ENCODE assay signal across 13 cellular contexts in the genomic region with DNA sequence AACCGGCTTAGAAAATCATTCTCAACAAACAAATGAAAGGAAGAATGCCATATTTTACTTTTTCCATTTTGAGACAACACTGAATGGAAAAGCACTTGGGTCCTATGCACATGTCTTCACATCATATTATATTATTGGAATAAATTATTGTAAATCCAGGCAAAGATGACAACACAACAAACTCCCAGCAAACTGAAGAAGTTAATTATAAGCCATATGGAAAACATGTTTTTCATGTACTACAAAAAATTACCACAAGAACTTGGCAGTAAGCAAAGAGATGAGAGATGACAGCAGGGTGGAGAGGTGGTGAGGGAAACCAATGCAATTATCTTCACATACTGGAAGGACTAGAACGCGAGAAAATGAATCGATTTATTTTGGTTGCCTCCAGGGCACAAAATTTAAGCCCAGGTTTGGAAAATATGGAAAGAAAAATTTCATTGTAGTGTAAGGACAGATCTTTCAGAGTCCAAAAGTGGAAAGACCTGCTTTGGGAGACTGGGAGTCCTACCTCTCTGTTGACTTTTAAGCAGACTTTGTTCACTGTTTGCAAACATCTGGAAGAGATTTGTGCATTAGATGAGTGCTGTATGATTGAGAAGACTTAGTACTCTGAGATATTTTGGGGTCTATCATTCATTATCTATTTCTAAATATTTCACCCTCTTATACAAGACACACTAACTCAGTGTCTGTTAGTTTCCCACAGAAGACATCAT.
A peak's percentile ranks its signal among the peaks of the same experiment; 100 is the strongest.
DNase-seq lines count a peak whose midpoint lies in the region; ATAC-seq and TF ChIP-seq lines count a peak whose summit lies in the region.
"Had no signal": no experiment of that assay in that cellular context is flagged by ENCODE, and none has a peak within 500 bp of the region (broad histone marks: within the 10 kb centered on the region; RNA-seq: fewer than 3 reads in every experiment).

No MANE protein-coding gene starts in this region.

- no peak for TF ChIP-seq CTCF in progenitor cell of endocrine pancreas (IDR thresholded peaks at IDR 0.05; ENCODE audit: unreplicated experiment)
- no peak for TF ChIP-seq CTCF in nephron progenitor cell (IDR thresholded peaks at IDR 0.05)

- DNase-seq in GM03348 (ENCODE audit: low spot score) (peak; percentile 35), NCI-H446 treated with DMSO at 0.1 percent for 48 hours (lab: John Stamatoyannopoulos, UW) (peak; percentile 37), left lobe of liver (ENCODE audit: low spot score) (no peak), progenitor cell of endocrine pancreas (ENCODE audit: low spot score, unreplicated experiment) (no peak), nephron progenitor cell (no peak), DMS114 treated with DMSO at 0.1 percent for 48 hours (lab: John Stamatoyannopoulos, UW; ENCODE audit: unreplicated experiment) (no peak)
- no peak for DNase-seq in activated naive CD4-positive, alpha-beta T cell treated with anti-CD3 and anti-CD28 coated beads, Interleukin-2, amount 10 ng/mL, durations not matched to agents 7 days and 5 days
- DNase-seq: BE2C; CD4-positive, alpha-beta memory T cell; DND-41; GDM1; HCEC 1CT; HFFc6 had no signal

- CTCF ChIA-PET in activated naive CD4-positive, alpha-beta T cell treated with anti-CD3 and anti-CD28 coated beads, Interleukin-2, amount 10 ng/mL, durations not matched to agents 7 days and 5 days (lab: Charles Lee), result no interaction called here

- H3K4me3 Mint-ChIP-seq in progenitor cell of endocrine pancreas (ENCODE audit: low read depth) (no peak overlapping the region), nephron progenitor cell (no peak overlapping the region)
- no peak overlapping the region for H3K4me3 Mint-ChIP-seq in activated naive CD4-positive, alpha-beta T cell treated with anti-CD3 and anti-CD28 coated beads, Interleukin-2, amount 10 ng/mL, durations not matched to agents 7 days and 5 days
- H3K4me3 Mint-ChIP-seq: CD4-positive, alpha-beta memory T cell; HFFc6 had no signal

- peaks cover 4% of the 10 kb centered on the region for H3K4me1 Mint-ChIP-seq in progenitor cell of endocrine pancreas (ENCODE audit: low read depth)
- peaks cover 10% of the 10 kb centered on the region for H3K4me1 Mint-ChIP-seq in nephron progenitor cell
- H3K4me1 Mint-ChIP-seq in activated naive CD4-positive, alpha-beta T cell treated with anti-CD3 and anti-CD28 coated beads, Interleukin-2, amount 10 ng/mL, durations not matched to agents 7 days and 5 days, result no peaks in the 10 kb centered on the region
- H3K4me1 Mint-ChIP-seq: CD4-positive, alpha-beta memory T cell had no signal

- ATAC-seq in left lobe of liver, result peak; percentile 92

- H3K36me3 Mint-ChIP-seq in progenitor cell of endocrine pancreas (ENCODE audit: insufficient read depth) (no peaks in the 10 kb centered on the region), nephron progenitor cell (ENCODE audit: low read depth) (no peaks in the 10 kb centered on the region)
- H3K36me3 Mint-ChIP-seq in activated naive CD4-positive, alpha-beta T cell treated with anti-CD3 and anti-CD28 coated beads, Interleukin-2, amount 10 ng/mL, durations not matched to agents 7 days and 5 days, result no peaks in the 10 kb centered on the region
- H3K36me3 Mint-ChIP-seq: CD4-positive, alpha-beta memory T cell had no signal

- H3K27me3 Mint-ChIP-seq in progenitor cell of endocrine pancreas (no peaks in the 10 kb centered on the region), nephron progenitor cell (ENCODE audit: low read depth, poor library complexity) (no peaks in the 10 kb centered on the region)
- H3K27me3 Mint-ChIP-seq in activated naive CD4-positive, alpha-beta T cell treated with anti-CD3 and anti-CD28 coated beads, Interleukin-2, amount 10 ng/mL, durations not matched to agents 7 days and 5 days, result peaks cover 4% of the 10 kb centered on the region

- H3K27ac Mint-ChIP-seq in progenitor cell of endocrine pancreas (peak overlapping the region; percentile 25), nephron progenitor cell (no peak overlapping the region)
- H3K27ac Mint-ChIP-seq in activated naive CD4-positive, alpha-beta T cell treated with anti-CD3 and anti-CD28 coated beads, Interleukin-2, amount 10 ng/mL, durations not matched to agents 7 days and 5 days, result no peak overlapping the region
- H3K27ac Mint-ChIP-seq: CD4-positive, alpha-beta memory T cell; HFFc6 had no signal

- H3K9me3 Mint-ChIP-seq in progenitor cell of endocrine pancreas (ENCODE audit: low read depth) (no peaks in the 10 kb centered on the region), nephron progenitor cell (peaks cover 2% of the 10 kb centered on the region)
- no peaks in the 10 kb centered on the region for H3K9me3 Mint-ChIP-seq in activated naive CD4-positive, alpha-beta T cell treated with anti-CD3 and anti-CD28 coated beads, Interleukin-2, amount 10 ng/mL, durations not matched to agents 7 days and 5 days
- H3K9me3 Mint-ChIP-seq: CD4-positive, alpha-beta memory T cell had no signal

Comparison
In these comparisons a context has a peak if more than half of its experiments do, and no peak if none do; other contexts are left out.
1. DNase-seq: peak in GM03348 (single experiment) and NCI-H446 treated with DMSO at 0.1 percent for 48 hours (single experiment); none in left lobe of liver (single experiment), progenitor cell of endocrine pancreas (single experiment), nephron progenitor cell (single experiment), DMS114 treated with DMSO at 0.1 percent for 48 hours (single experiment) and activated naive CD4-positive, alpha-beta T cell treated with anti-CD3 and anti-CD28 coated beads, Interleukin-2, amount 10 ng/mL, durations not matched to agents 7 days and 5 days (single experiment).